ENCODE assay signal across 1 cellular context in the genomic region with DNA sequence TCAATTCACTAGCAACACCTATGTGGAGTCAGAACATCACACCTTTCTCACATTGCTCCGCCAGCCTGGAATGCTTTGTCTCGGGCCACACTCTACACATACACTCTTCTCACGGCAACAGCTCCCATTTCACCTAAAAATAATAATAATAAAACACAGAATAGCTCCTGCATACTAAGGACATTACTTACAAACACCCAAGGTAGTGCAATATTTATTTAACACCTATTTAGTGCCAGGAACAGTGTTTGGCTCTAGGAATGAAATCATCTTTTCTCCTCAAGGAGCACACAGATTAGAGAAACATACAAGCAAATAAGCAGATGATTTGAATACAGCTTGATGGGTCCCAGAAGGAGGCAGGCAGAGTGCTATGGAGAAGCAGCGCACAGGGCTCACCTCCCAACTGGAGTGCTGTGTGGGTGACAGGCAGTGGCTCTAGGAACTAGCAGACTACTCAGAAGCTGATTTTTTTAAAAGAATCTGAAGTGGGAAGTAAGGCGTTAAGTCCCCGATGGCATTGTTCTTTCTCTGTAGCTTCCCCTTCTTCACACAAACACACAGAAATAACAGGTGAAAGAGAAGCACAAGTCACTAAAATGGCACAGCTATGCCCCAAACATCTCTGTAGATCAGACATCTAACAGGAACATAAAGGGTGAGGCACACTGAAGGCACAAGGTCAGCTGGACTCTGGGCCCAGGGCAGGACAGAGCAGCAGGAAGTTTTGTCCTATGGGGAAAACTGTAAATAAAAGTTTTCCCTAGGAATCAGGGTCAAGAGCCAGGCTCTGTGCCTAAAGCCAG.
TF ChIP-seq lines count a peak whose summit lies in the region.

No MANE protein-coding gene starts in this region.

TF ChIP-seq in HepG2, 621 proteins besides CTCF, POLR2A, EP300 and RAD21 (continued from another document and continues in another):
- TF ChIP-seq, protein P1, sequence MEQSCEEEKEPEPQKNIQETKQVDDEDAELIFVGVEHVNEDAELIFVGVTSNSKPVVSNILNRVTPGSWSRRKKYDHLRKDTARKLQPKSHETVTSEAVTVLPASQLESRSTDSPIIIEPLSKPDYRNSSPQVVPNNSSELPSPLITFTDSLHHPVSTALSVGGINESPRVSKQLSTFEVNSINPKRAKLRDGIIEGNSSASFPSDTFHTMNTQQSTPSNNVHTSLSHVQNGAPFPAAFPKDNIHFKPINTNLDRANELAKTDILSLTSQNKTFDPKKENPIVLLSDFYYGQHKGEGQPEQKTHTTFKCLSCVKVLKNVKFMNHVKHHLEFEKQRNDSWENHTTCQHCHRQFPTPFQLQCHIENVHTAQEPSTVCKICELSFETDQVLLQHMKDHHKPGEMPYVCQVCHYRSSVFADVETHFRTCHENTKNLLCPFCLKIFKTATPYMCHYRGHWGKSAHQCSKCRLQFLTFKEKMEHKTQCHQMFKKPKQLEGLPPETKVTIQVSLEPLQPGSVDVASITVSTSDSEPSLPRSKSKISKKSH (CRISPR knock-in tag; IDR thresholded peaks at IDR 0.05; ENCODE audit: borderline replicate concordance): no peak
- TF ChIP-seq FOXK2 (IDR thresholded peaks at IDR 0.05) (no peak), ZNF670 (CRISPR knock-in tag; IDR thresholded peaks at IDR 0.05; ENCODE audit: borderline replicate concordance) (no peak), ZFP1 (CRISPR knock-in tag; IDR thresholded peaks at IDR 0.05) (no peak), RAD51 (IDR thresholded peaks at IDR 0.05; ENCODE audit: borderline replicate concordance) (no peak), NPAS2 (CRISPR knock-in tag; IDR thresholded peaks at IDR 0.05; ENCODE audit: borderline replicate concordance) (no peak), ZNF235 (CRISPR knock-in tag; IDR thresholded peaks at IDR 0.05; ENCODE audit: borderline replicate concordance) (no peak), DNMT1 (CRISPR knock-in tag; IDR thresholded peaks at IDR 0.05) (no peak), ZSCAN22 (CRISPR knock-in tag; IDR thresholded peaks at IDR 0.05) (no peak), ZNF644 (CRISPR knock-in tag; IDR thresholded peaks at IDR 0.05; ENCODE audit: low read depth) (peak; percentile 31; the same call in 1 of the 2 replicates), ZNF75D (CRISPR knock-in tag; IDR thresholded peaks at IDR 0.05; ENCODE audit: borderline replicate concordance) (no peak), ZNF234 (CRISPR knock-in tag; conservative IDR thresholded peaks at IDR 0.05) (no peak), FOXJ3 (CRISPR knock-in tag; IDR thresholded peaks at IDR 0.05; ENCODE audit: borderline replicate concordance) (no peak), ZFAT (CRISPR knock-in tag; conservative IDR thresholded peaks at IDR 0.05) (no peak), FOXO1 (CRISPR knock-in tag; IDR thresholded peaks at IDR 0.05) (peak; percentile 34; the same call in 1 of the 2 replicates), SALL2 (CRISPR knock-in tag; IDR thresholded peaks at IDR 0.05) (no peak), ZSCAN31 (CRISPR knock-in tag; IDR thresholded peaks at IDR 0.05; ENCODE audit: low read depth) (no peak), NAIF1 (CRISPR knock-in tag; IDR thresholded peaks at IDR 0.05; ENCODE audit: borderline replicate concordance) (no peak), THAP11 (CRISPR knock-in tag; IDR thresholded peaks at IDR 0.05) (no peak), ZSCAN12 (CRISPR knock-in tag; IDR thresholded peaks at IDR 0.05) (no peak), ZBTB1 (CRISPR knock-in tag; IDR thresholded peaks at IDR 0.05; ENCODE audit: borderline replicate concordance) (no peak), ZNF557 (CRISPR knock-in tag; IDR thresholded peaks at IDR 0.05) (no peak), ZNF326 (CRISPR knock-in tag; IDR thresholded peaks at IDR 0.05; ENCODE audit: borderline replicate concordance) (no peak), ZFP36L1 (CRISPR knock-in tag; IDR thresholded peaks at IDR 0.05) (no peak), ZSCAN30 (CRISPR knock-in tag; IDR thresholded peaks at IDR 0.05) (no peak), KDM1A (CRISPR knock-in tag; IDR thresholded peaks at IDR 0.05) (no peak)
- TF ChIP-seq, protein P2, sequence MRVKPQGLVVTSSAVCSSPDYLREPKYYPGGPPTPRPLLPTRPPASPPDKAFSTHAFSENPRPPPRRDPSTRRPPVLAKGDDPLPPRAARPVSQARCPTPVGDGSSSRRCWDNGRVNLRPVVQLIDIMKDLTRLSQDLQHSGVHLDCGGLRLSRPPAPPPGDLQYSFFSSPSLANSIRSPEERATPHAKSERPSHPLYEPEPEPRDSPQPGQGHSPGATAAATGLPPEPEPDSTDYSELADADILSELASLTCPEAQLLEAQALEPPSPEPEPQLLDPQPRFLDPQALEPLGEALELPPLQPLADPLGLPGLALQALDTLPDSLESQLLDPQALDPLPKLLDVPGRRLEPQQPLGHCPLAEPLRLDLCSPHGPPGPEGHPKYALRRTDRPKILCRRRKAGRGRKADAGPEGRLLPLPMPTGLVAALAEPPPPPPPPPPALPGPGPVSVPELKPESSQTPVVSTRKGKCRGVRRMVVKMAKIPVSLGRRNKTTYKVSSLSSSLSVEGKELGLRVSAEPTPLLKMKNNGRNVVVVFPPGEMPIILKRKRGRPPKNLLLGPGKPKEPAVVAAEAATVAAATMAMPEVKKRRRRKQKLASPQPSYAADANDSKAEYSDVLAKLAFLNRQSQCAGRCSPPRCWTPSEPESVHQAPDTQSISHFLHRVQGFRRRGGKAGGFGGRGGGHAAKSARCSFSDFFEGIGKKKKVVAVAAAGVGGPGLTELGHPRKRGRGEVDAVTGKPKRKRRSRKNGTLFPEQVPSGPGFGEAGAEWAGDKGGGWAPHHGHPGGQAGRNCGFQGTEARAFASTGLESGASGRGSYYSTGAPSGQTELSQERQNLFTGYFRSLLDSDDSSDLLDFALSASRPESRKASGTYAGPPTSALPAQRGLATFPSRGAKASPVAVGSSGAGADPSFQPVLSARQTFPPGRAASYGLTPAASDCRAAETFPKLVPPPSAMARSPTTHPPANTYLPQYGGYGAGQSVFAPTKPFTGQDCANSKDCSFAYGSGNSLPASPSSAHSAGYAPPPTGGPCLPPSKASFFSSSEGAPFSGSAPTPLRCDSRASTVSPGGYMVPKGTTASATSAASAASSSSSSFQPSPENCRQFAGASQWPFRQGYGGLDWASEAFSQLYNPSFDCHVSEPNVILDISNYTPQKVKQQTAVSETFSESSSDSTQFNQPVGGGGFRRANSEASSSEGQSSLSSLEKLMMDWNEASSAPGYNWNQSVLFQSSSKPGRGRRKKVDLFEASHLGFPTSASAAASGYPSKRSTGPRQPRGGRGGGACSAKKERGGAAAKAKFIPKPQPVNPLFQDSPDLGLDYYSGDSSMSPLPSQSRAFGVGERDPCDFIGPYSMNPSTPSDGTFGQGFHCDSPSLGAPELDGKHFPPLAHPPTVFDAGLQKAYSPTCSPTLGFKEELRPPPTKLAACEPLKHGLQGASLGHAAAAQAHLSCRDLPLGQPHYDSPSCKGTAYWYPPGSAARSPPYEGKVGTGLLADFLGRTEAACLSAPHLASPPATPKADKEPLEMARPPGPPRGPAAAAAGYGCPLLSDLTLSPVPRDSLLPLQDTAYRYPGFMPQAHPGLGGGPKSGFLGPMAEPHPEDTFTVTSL (CRISPR knock-in tag; IDR thresholded peaks at IDR 0.05; ENCODE audit: borderline replicate concordance): no peak; the same call in 1 of the 2 replicates
- TF ChIP-seq, protein P3, sequence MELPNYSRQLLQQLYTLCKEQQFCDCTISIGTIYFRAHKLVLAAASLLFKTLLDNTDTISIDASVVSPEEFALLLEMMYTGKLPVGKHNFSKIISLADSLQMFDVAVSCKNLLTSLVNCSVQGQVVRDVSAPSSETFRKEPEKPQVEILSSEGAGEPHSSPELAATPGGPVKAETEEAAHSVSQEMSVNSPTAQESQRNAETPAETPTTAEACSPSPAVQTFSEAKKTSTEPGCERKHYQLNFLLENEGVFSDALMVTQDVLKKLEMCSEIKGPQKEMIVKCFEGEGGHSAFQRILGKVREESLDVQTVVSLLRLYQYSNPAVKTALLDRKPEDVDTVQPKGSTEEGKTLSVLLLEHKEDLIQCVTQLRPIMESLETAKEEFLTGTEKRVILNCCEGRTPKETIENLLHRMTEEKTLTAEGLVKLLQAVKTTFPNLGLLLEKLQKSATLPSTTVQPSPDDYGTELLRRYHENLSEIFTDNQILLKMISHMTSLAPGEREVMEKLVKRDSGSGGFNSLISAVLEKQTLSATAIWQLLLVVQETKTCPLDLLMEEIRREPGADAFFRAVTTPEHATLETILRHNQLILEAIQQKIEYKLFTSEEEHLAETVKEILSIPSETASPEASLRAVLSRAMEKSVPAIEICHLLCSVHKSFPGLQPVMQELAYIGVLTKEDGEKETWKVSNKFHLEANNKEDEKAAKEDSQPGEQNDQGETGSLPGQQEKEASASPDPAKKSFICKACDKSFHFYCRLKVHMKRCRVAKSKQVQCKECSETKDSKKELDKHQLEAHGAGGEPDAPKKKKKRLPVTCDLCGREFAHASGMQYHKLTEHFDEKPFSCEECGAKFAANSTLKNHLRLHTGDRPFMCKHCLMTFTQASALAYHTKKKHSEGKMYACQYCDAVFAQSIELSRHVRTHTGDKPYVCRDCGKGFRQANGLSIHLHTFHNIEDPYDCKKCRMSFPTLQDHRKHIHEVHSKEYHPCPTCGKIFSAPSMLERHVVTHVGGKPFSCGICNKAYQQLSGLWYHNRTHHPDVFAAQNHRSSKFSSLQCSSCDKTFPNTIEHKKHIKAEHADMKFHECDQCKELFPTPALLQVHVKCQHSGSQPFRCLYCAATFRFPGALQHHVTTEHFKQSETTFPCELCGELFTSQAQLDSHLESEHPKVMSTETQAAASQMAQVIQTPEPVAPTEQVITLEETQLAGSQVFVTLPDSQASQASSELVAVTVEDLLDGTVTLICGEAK (IDR thresholded peaks at IDR 0.05): no peak
- TF ChIP-seq, protein P3 (CRISPR knock-in tag; IDR thresholded peaks at IDR 0.05): no peak; the same call in 1 of the 2 replicates
- TF ChIP-seq, protein P4, sequence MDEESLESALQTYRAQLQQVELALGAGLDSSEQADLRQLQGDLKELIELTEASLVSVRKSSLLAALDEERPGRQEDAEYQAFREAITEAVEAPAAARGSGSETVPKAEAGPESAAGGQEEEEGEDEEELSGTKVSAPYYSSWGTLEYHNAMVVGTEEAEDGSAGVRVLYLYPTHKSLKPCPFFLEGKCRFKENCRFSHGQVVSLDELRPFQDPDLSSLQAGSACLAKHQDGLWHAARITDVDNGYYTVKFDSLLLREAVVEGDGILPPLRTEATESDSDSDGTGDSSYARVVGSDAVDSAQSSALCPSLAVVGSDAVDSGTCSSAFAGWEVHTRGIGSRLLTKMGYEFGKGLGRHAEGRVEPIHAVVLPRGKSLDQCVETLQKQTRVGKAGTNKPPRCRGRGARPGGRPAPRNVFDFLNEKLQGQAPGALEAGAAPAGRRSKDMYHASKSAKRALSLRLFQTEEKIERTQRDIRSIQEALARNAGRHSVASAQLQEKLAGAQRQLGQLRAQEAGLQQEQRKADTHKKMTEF (CRISPR knock-in tag; IDR thresholded peaks at IDR 0.05): peak; percentile 69; the same call in 1 of the 2 replicates
- TF ChIP-seq, protein P5, sequence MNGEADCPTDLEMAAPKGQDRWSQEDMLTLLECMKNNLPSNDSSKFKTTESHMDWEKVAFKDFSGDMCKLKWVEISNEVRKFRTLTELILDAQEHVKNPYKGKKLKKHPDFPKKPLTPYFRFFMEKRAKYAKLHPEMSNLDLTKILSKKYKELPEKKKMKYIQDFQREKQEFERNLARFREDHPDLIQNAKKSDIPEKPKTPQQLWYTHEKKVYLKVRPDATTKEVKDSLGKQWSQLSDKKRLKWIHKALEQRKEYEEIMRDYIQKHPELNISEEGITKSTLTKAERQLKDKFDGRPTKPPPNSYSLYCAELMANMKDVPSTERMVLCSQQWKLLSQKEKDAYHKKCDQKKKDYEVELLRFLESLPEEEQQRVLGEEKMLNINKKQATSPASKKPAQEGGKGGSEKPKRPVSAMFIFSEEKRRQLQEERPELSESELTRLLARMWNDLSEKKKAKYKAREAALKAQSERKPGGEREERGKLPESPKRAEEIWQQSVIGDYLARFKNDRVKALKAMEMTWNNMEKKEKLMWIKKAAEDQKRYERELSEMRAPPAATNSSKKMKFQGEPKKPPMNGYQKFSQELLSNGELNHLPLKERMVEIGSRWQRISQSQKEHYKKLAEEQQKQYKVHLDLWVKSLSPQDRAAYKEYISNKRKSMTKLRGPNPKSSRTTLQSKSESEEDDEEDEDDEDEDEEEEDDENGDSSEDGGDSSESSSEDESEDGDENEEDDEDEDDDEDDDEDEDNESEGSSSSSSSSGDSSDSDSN (CRISPR knock-in tag; IDR thresholded peaks at IDR 0.05): no peak
- TF ChIP-seq, protein P6, sequence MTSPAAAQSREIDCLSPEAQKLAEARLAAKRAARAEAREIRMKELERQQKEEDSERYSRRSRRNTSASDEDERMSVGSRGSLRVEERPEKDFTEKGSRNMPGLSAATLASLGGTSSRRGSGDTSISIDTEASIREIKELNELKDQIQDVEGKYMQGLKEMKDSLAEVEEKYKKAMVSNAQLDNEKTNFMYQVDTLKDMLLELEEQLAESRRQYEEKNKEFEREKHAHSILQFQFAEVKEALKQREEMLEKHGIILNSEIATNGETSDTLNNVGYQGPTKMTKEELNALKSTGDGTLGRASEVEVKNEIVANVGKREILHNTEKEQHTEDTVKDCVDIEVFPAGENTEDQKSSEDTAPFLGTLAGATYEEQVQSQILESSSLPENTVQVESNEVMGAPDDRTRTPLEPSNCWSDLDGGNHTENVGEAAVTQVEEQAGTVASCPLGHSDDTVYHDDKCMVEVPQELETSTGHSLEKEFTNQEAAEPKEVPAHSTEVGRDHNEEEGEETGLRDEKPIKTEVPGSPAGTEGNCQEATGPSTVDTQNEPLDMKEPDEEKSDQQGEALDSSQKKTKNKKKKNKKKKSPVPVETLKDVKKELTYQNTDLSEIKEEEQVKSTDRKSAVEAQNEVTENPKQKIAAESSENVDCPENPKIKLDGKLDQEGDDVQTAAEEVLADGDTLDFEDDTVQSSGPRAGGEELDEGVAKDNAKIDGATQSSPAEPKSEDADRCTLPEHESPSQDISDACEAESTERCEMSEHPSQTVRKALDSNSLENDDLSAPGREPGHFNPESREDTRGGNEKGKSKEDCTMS (CRISPR knock-in tag; conservative IDR thresholded peaks at IDR 0.05): no peak
